In the genomic region with DNA sequence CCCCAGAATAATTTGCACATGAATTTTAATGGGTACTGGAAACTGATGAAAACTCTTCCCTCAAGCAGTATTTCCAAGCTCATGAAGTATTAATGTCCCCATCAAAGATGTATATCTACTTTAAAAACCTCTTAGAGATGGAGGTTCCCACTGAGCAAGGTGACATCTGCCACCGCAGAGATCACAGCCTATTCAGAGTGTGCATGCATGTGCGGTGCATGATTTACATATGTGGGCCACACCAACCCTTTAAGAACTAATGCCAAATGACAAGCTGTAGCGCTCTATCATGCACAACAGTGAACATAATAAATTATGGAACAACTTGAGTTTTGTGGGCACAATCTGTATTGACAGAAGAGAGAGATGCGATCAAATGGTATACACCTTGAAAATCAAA, we compare ENCODE assay signal across 23 cellular contexts.
DNase-seq lines count a peak whose midpoint lies in the region; TF ChIP-seq lines count a peak whose summit lies in the region.
"Had no signal": no experiment of that assay in that cellular context is flagged by ENCODE, and none has a peak within 500 bp of the region (broad histone marks: within the 10 kb centered on the region; RNA-seq: fewer than 3 reads in every experiment).

No MANE protein-coding gene starts in this region.

- no peak overlapping the region for H2AFZ ChIP-seq in Karpas-422 (ENCODE audit: low read length)

- H3K9me2 ChIP-seq in Karpas-422 (replicated peaks; ENCODE audit: insufficient read depth, low read length): no peaks in the 10 kb centered on the region

- no peaks in the 10 kb centered on the region for H3K9me3 ChIP-seq in Karpas-422 (ENCODE audit: low read length)

- H3K4me2 ChIP-seq in Karpas-422 (ENCODE audit: low read depth, low read length, poor library complexity, severe bottlenecking): no peak overlapping the region

- no peak overlapping the region for H3K27ac ChIP-seq in Karpas-422 (ENCODE audit: low read length)
- H3K27ac ChIP-seq: BLaER1 had no signal

- no peak overlapping the region for H3K9ac ChIP-seq in Karpas-422 (ENCODE audit: low read length)
- H3K9ac ChIP-seq: BLaER1 had no signal

- H4K20me1 ChIP-seq in Karpas-422 (ENCODE audit: insufficient read depth, low read depth, low read length): no peaks in the 10 kb centered on the region
- H4K20me1 ChIP-seq: BLaER1 had no signal

- H3K27me3 ChIP-seq in Karpas-422 (ENCODE audit: low read length): no peaks in the 10 kb centered on the region
- H3K27me3 ChIP-seq: BE2C, BLaER1 had no signal

- no peaks in the 10 kb centered on the region for H3K4me1 ChIP-seq in Karpas-422 (ENCODE audit: low read length)

- H3K4me3 ChIP-seq in Karpas-422 (ENCODE audit: low read length): no peak overlapping the region
- H3K4me3 ChIP-seq: BLaER1, GM12878 had no signal

- H3K4me3 Mint-ChIP-seq in glutamatergic neuron (ENCODE audit: unreplicated experiment): no peak overlapping the region
- H3K4me3 Mint-ChIP-seq: CD14-positive monocyte; CD4-positive, alpha-beta memory T cell; CD4-positive, CD25-positive, alpha-beta regulatory T cell; CD8-positive, alpha-beta memory T cell had no signal

- H3K27me3 Mint-ChIP-seq in glutamatergic neuron (ENCODE audit: unreplicated experiment): peaks cover 4% of the 10 kb centered on the region

- H3K36me3 Mint-ChIP-seq in glutamatergic neuron (ENCODE audit: unreplicated experiment): no peaks in the 10 kb centered on the region
- H3K36me3 Mint-ChIP-seq: CD14-positive monocyte; CD4-positive, alpha-beta memory T cell; CD4-positive, CD25-positive, alpha-beta regulatory T cell; CD8-positive, alpha-beta memory T cell had no signal

- H3K27ac Mint-ChIP-seq in glutamatergic neuron (ENCODE audit: unreplicated experiment): peak overlapping the region; percentile 14
- H3K27ac Mint-ChIP-seq: CD14-positive monocyte; CD4-positive, alpha-beta memory T cell; CD4-positive, CD25-positive, alpha-beta regulatory T cell; CD8-positive, alpha-beta memory T cell had no signal

- H3K4me1 Mint-ChIP-seq in glutamatergic neuron (ENCODE audit: low read depth, unreplicated experiment): peaks cover 6% of the 10 kb centered on the region
- H3K4me1 Mint-ChIP-seq: CD14-positive monocyte; CD4-positive, alpha-beta memory T cell; CD4-positive, CD25-positive, alpha-beta regulatory T cell; CD8-positive, alpha-beta memory T cell had no signal

- H3K79me2 ChIP-seq in Karpas-422 (ENCODE audit: low read length): no peaks in the 10 kb centered on the region

- no peak for TF ChIP-seq CTCF in glutamatergic neuron (IDR thresholded peaks at IDR 0.05; ENCODE audit: partially characterized antibody, unreplicated experiment)

- DNase-seq in glutamatergic neuron: no peak
- peak; percentile 66 for DNase-seq in retina
- DNase-seq in GOT3 (lab: John Stamatoyannopoulos, UW): no peak
- DNase-seq in Karpas-422: no peak
- no peak for DNase-seq in NCI-H446 treated with DMSO at 0.1 percent for 48 hours (lab: John Stamatoyannopoulos, UW)
- DNase-seq: 8988T; ACHN; BE2C; C1 segment of cervical spinal cord; CD4-positive, alpha-beta memory T cell; CD4-positive, CD25-positive, alpha-beta regulatory T cell; CD8-positive, alpha-beta memory T cell; COR-L47; DMS 273 treated with DMSO at 0.1 percent for 48 hours; DMS153; DMS53; DMS79; DND-41; EL; GDM1 had no signal

- H3K9me3 Mint-ChIP-seq in glutamatergic neuron (ENCODE audit: unreplicated experiment): no peaks in the 10 kb centered on the region

- H3K36me3 ChIP-seq in Karpas-422 (ENCODE audit: insufficient read depth, low read length): no peaks in the 10 kb centered on the region
- H3K36me3 ChIP-seq: BE2C, BLaER1 had no signal
